9 cellular contexts compared by ENCODE assay signal in genomic region chr9:37920471-37921167, GRCh38. TPM values are rescaled to one million over a fixed set of nuclear protein-coding genes. Genes with fewer than 3 reads are reported as not detected.
A peak's percentile ranks its signal among the peaks of the same experiment; 100 is the strongest.
DNase-seq lines count a peak whose midpoint lies in the region; ATAC-seq lines count a peak whose summit lies in the region.
"Had no signal": no experiment of that assay in that cellular context is flagged by ENCODE, and none has a peak within 500 bp of the region (broad histone marks: within the 10 kb centered on the region; RNA-seq: fewer than 3 reads in every experiment).

No MANE protein-coding gene starts in this region.

- H3K9me3 Mint-ChIP-seq in activated naive CD4-positive, alpha-beta T cell treated with anti-CD3 and anti-CD28 coated beads, Interleukin-2, amount 10 ng/mL, durations not matched to agents 7 days and 5 days = no peaks in the 10 kb centered on the region
- no peaks in the 10 kb centered on the region for H3K9me3 Mint-ChIP-seq in activated naive CD8-positive, alpha-beta T cell treated with anti-CD3 and anti-CD28 coated beads, Interleukin-2, amount 50 U/mL, for 24 hours

- ATAC-seq in HG02973 (IDR thresholded peaks at IDR 0.05; ENCODE audit: unreplicated experiment) (peak; percentile 67), HG03571 (IDR thresholded peaks at IDR 0.05; ENCODE audit: unreplicated experiment) (no peak)
- ATAC-seq in activated naive CD8-positive, alpha-beta T cell treated with anti-CD3 and anti-CD28 coated beads, Interleukin-2, amount 50 U/mL, for 24 hours = no peak

- peaks cover 3% of the 10 kb centered on the region for H3K27me3 Mint-ChIP-seq in activated naive CD4-positive, alpha-beta T cell treated with anti-CD3 and anti-CD28 coated beads, Interleukin-2, amount 10 ng/mL, durations not matched to agents 7 days and 5 days
- no peaks in the 10 kb centered on the region for H3K27me3 Mint-ChIP-seq in activated naive CD8-positive, alpha-beta T cell treated with anti-CD3 and anti-CD28 coated beads, Interleukin-2, amount 50 U/mL, for 24 hours

- H3K4me3 Mint-ChIP-seq in activated naive CD4-positive, alpha-beta T cell treated with anti-CD3 and anti-CD28 coated beads, Interleukin-2, amount 10 ng/mL, durations not matched to agents 7 days and 5 days = no peak overlapping the region
- H3K4me3 Mint-ChIP-seq in activated naive CD8-positive, alpha-beta T cell treated with anti-CD3 and anti-CD28 coated beads, Interleukin-2, amount 50 U/mL, for 24 hours = no peak overlapping the region

- CTCF ChIA-PET in activated naive CD4-positive, alpha-beta T cell treated with anti-CD3 and anti-CD28 coated beads, Interleukin-2, amount 10 ng/mL, durations not matched to agents 7 days and 5 days (lab: Charles Lee) = no interaction called here

- no peaks in the 10 kb centered on the region for H3K36me3 Mint-ChIP-seq in activated naive CD4-positive, alpha-beta T cell treated with anti-CD3 and anti-CD28 coated beads, Interleukin-2, amount 10 ng/mL, durations not matched to agents 7 days and 5 days
- H3K36me3 Mint-ChIP-seq in activated naive CD8-positive, alpha-beta T cell treated with anti-CD3 and anti-CD28 coated beads, Interleukin-2, amount 50 U/mL, for 24 hours (ENCODE audit: low read depth) = no peaks in the 10 kb centered on the region

- peak; percentile 48 for DNase-seq in activated naive CD4-positive, alpha-beta T cell treated with anti-CD3 and anti-CD28 coated beads, Interleukin-2, amount 10 ng/mL, durations not matched to agents 7 days and 5 days
- no peak for DNase-seq in activated naive CD4-positive, alpha-beta T cell treated with anti-CD3 and anti-CD28 coated beads, Interleukin-2, amount 50 U/mL, for 16 hours
- DNase-seq in activated naive CD8-positive, alpha-beta T cell treated with anti-CD3 and anti-CD28 coated beads, Interleukin-2, amount 50 U/mL, for 24 hours = peak; percentile 10
- peak; percentile 40 for DNase-seq in stimulated activated CD8-positive, alpha-beta memory T cell treated with anti-CD3 and anti-CD28 coated beads, Interleukin-4, amount 100 ng/mL, for 48 hours
- no peak for DNase-seq in epidermal melanocyte (ENCODE audit: insufficient read length, low spot score)
- DNase-seq in dermis blood vessel endothelial cell = no peak
- DNase-seq: NCI-H2171 treated with DMSO at 0.1 percent for 48 hours had no signal

- no peaks in the 10 kb centered on the region for H3K4me1 Mint-ChIP-seq in activated naive CD4-positive, alpha-beta T cell treated with anti-CD3 and anti-CD28 coated beads, Interleukin-2, amount 10 ng/mL, durations not matched to agents 7 days and 5 days
- H3K4me1 Mint-ChIP-seq in activated naive CD8-positive, alpha-beta T cell treated with anti-CD3 and anti-CD28 coated beads, Interleukin-2, amount 50 U/mL, for 24 hours = no peaks in the 10 kb centered on the region

- H3K27ac Mint-ChIP-seq in activated naive CD4-positive, alpha-beta T cell treated with anti-CD3 and anti-CD28 coated beads, Interleukin-2, amount 10 ng/mL, durations not matched to agents 7 days and 5 days = no peak overlapping the region
- H3K27ac Mint-ChIP-seq in activated naive CD8-positive, alpha-beta T cell treated with anti-CD3 and anti-CD28 coated beads, Interleukin-2, amount 50 U/mL, for 24 hours = no peak overlapping the region

RNA-seq across cellular contexts. Expression of gene SLC25A51, which starts 16.7 kb away (rescaled TPM):
- 71.2 and 93.1 TPM in 2 replicates for total RNA-seq in dermis blood vessel endothelial cell

Comparison
In these comparisons a context has a peak if more than half of its experiments do, and no peak if none do; other contexts are left out.
1. DNase-seq: peak in activated naive CD4-positive, alpha-beta T cell treated with anti-CD3 and anti-CD28 coated beads, Interleukin-2, amount 10 ng/mL, durations not matched to agents 7 days and 5 days (single experiment), activated naive CD8-positive, alpha-beta T cell treated with anti-CD3 and anti-CD28 coated beads, Interleukin-2, amount 50 U/mL, for 24 hours (single experiment) and stimulated activated CD8-positive, alpha-beta memory T cell treated with anti-CD3 and anti-CD28 coated beads, Interleukin-4, amount 100 ng/mL, for 48 hours (single experiment); none in activated naive CD4-positive, alpha-beta T cell treated with anti-CD3 and anti-CD28 coated beads, Interleukin-2, amount 50 U/mL, for 16 hours (single experiment), epidermal melanocyte (single experiment) and dermis blood vessel endothelial cell (single experiment).